In genomic region chr10:124706876-124707516, GRCh38 we compare ENCODE assay signal across 12 cellular contexts. TPM values are rescaled to one million over a fixed set of nuclear protein-coding genes. Genes with fewer than 3 reads are reported as not detected.
DNase-seq lines count a peak whose midpoint lies in the region; ATAC-seq, FAIRE-seq and TF ChIP-seq lines count a peak whose summit lies in the region.
"Had no signal": no experiment of that assay in that cellular context is flagged by ENCODE, and none has a peak within 500 bp of the region (broad histone marks: within the 10 kb centered on the region; RNA-seq: fewer than 3 reads in every experiment).

No MANE protein-coding gene starts in this region.

- no peak overlapping the region for H3K27ac ChIP-seq in CD8-positive, alpha-beta memory T cell (ENCODE audit: low read depth, low read length)
- H3K27ac ChIP-seq in WERI-Rb-1 = peak overlapping the region; percentile 24
- H3K27ac ChIP-seq in left ventricle myocardium inferior (replicated peaks) = peak overlapping the region; percentile 92
- peak overlapping the region; percentile 53 to 66 for H3K27ac ChIP-seq in small intestine (ENCODE audit: low read depth in 1 of 2, low read length in 1 of 2)
- H3K27ac ChIP-seq: neural progenitor cell had no signal

- intact Hi-C loops in left ventricle myocardium inferior (cut with micrococcal nuclease) = no loop called here

- FAIRE-seq in small intestine (lab: Jason Lieb, UNC) (no peak), GM12891 (lab: Jason Lieb, UNC) (no peak)
- FAIRE-seq: islet of Langerhans had no signal

- no peak for TF ChIP-seq POLR2A in GM12891 (IDR thresholded peaks at IDR 0.05; ENCODE audit: low read depth, low read length)

- TF ChIP-seq CTCF in WERI-Rb-1 (IDR thresholded peaks at IDR 0.05; ENCODE audit: low read depth, low read length) (no peak), left ventricle myocardium inferior (IDR thresholded peaks at IDR 0.05; ENCODE audit: borderline replicate concordance) (no peak)

- H3K27ac Mint-ChIP-seq in CD8-positive, alpha-beta memory T cell = peak overlapping the region; percentile 89 to 98 (median 94)
- H3K27ac Mint-ChIP-seq: neural progenitor cell had no signal

- WGBS in small intestine, 3 donors = 52 to 65% (median 60%) methylated on average over 6 of the region's 6 CpGs

- peaks cover 92% of the 10 kb centered on the region for H3K4me1 ChIP-seq in CD8-positive, alpha-beta memory T cell (ENCODE audit: insufficient read depth, low read length)
- H3K4me1 ChIP-seq in left ventricle myocardium inferior (peaks cover 100% of the 10 kb centered on the region), small intestine (ENCODE audit: control insufficient read depth in 2 of 2, insufficient read depth in 1 of 2, low read depth in 1 of 2, low read length in 1 of 2) (peaks cover 28 to 30% of the 10 kb centered on the region in 2 donors)

- H3K36me3 Mint-ChIP-seq in CD8-positive, alpha-beta memory T cell = peaks cover 0 to 60% (median 2%) of the 10 kb centered on the region in 3 donors

- H3K27me3 ChIP-seq in CD8-positive, alpha-beta memory T cell (ENCODE audit: insufficient read depth, low read length, poor library complexity, severe bottlenecking) = no peaks in the 10 kb centered on the region
- H3K27me3 ChIP-seq in WERI-Rb-1 (ENCODE audit: insufficient read depth, low read depth, severe bottlenecking) = no peaks in the 10 kb centered on the region
- H3K27me3 ChIP-seq in left ventricle myocardium inferior (ENCODE audit: low read depth) = no peaks in the 10 kb centered on the region
- H3K27me3 ChIP-seq in small intestine (ENCODE audit: control insufficient read depth in 2 of 2, insufficient read depth in 2 of 2, low read length in 2 of 2) = no peaks in the 10 kb centered on the region
- H3K27me3 ChIP-seq: neural progenitor cell had no signal

- CTCF ChIA-PET in CD8-positive, alpha-beta memory T cell (lab: Charles Lee) = interaction anchor here (1.5 to 15.2 kb wide), 6 partner anchors 10 to 60 kb away, joined by 4 to 312 read pairs (median 34); no protein-coding TSS in a partner anchor

- peak overlapping the region in 3 of 7 donors; percentile 22 to 84 (median 35) for H3K4me3 Mint-ChIP-seq in CD8-positive, alpha-beta memory T cell
- H3K4me3 Mint-ChIP-seq: neural progenitor cell had no signal

- no peak overlapping the region for H3K4me3 ChIP-seq in CD8-positive, alpha-beta memory T cell (ENCODE audit: low read length)
- no peak overlapping the region for H3K4me3 ChIP-seq in WERI-Rb-1 (ENCODE audit: low read depth, low read length)
- H3K4me3 ChIP-seq in left ventricle myocardium inferior = no peak overlapping the region
- H3K4me3 ChIP-seq in small intestine (ENCODE audit: low read depth in 1 of 2, low read length in 2 of 2) = no peak overlapping the region
- H3K4me3 ChIP-seq: neural progenitor cell had no signal

- no peak for ATAC-seq in GM21515 (IDR thresholded peaks at IDR 0.05; ENCODE audit: unreplicated experiment)
- ATAC-seq in stimulated activated naive CD8-positive, alpha-beta T cell treated with anti-CD3 and anti-CD28 coated beads, Interleukin-15, Interleukin-2, amounts not matched to agents 100 U/mL and 50 U/mL, for 24 hours = no peak

- POLR2A ChIA-PET in CD8-positive, alpha-beta memory T cell (lab: Charles Lee) = interaction anchor here (1.2 to 2.6 kb wide), 2 partner anchors 10 to 11 kb away, joined by 3 to 14 read pairs; no protein-coding TSS in a partner anchor

- H3K9me3 Mint-ChIP-seq in CD8-positive, alpha-beta memory T cell = no peaks in the 10 kb centered on the region
- H3K9me3 Mint-ChIP-seq: neural progenitor cell had no signal

- H3K9me3 ChIP-seq in CD8-positive, alpha-beta memory T cell (ENCODE audit: low read length) = no peaks in the 10 kb centered on the region
- H3K9me3 ChIP-seq in WERI-Rb-1 (ENCODE audit: severe bottlenecking) (no peaks in the 10 kb centered on the region), left ventricle myocardium inferior (replicated peaks) (no peaks in the 10 kb centered on the region), small intestine (ENCODE audit: control insufficient read depth, low read depth) (no peaks in the 10 kb centered on the region)

- H3K27me3 Mint-ChIP-seq in CD8-positive, alpha-beta memory T cell = no peaks in the 10 kb centered on the region

- peaks cover 4% of the 10 kb centered on the region for H3K36me3 ChIP-seq in CD8-positive, alpha-beta memory T cell (ENCODE audit: insufficient read depth, low read length)
- H3K36me3 ChIP-seq in WERI-Rb-1 = peaks cover 46% of the 10 kb centered on the region
- H3K36me3 ChIP-seq in left ventricle myocardium inferior = peaks cover 9% of the 10 kb centered on the region
- H3K36me3 ChIP-seq in small intestine (ENCODE audit: control insufficient read depth in 2 of 2, insufficient read depth in 2 of 2, low read length in 2 of 2) = no peaks in the 10 kb centered on the region
- H3K36me3 ChIP-seq: neural progenitor cell had no signal

- peak in 1 of 5 donors; percentile 31 for DNase-seq in CD8-positive, alpha-beta memory T cell
- peak; percentile 37 for DNase-seq in WERI-Rb-1
- DNase-seq in left ventricle myocardium inferior = no peak
- no peak for DNase-seq in small intestine
- DNase-seq in medulla oblongata (ENCODE audit: extremely low spot score) = no peak
- no peak for DNase-seq in stimulated activated naive CD8-positive, alpha-beta T cell treated with anti-CD3 and anti-CD28 coated beads, Interleukin-15, Interleukin-2, amounts not matched to agents 100 U/mL and 50 U/mL, for 24 hours
- no peak for DNase-seq in GM12891 (ENCODE audit: insufficient read length, low spot score)
- DNase-seq: NCI-H1048, RPMI8226 had no signal

- peaks cover 91 to 95% (median 94%) of the 10 kb centered on the region in 3 donors for H3K4me1 Mint-ChIP-seq in CD8-positive, alpha-beta memory T cell

TF ChIP-seq in GM12891, 5 proteins besides CTCF, POLR2A, EP300 and RAD21:
- TF ChIP-seq PAX5 (IDR thresholded peaks at IDR 0.05; ENCODE audit: insufficient read depth, low read length, severe bottlenecking) = no peak
- no peak for TF ChIP-seq POU2F2 (IDR thresholded peaks at IDR 0.05; ENCODE audit: low read depth, low read length)
- TF ChIP-seq TAF1 (IDR thresholded peaks at IDR 0.05; ENCODE audit: low read depth, low read length) = no peak
- no peak for TF ChIP-seq POLR2AphosphoS5 (IDR thresholded peaks at IDR 0.05; ENCODE audit: low read depth, low read length)
- no peak for TF ChIP-seq SPI1 (IDR thresholded peaks at IDR 0.05; ENCODE audit: low read depth, low read length)

RNA-seq across cellular contexts. Expression of gene FAM53B, which starts 37.2 kb away (rescaled TPM):
- total RNA-seq in CD8-positive, alpha-beta memory T cell = 10 to 100 TPM; 28.8 to 29.2 TPM
- 41.6 TPM for polyA plus RNA-seq in CD8-positive, alpha-beta memory T cell
- total RNA-seq in left ventricle myocardium inferior = 53.4 TPM
- 10 to 100 TPM; 15.1 to 30.2 (median 18.8) TPM for polyA plus RNA-seq in small intestine
- polyA plus RNA-seq in GM12891 (2012; ENCODE audit: low read depth, missing spikeins) = 8.0 TPM
